Comparison of ENCODE assay signal across 1 cellular context in the genomic region with DNA sequence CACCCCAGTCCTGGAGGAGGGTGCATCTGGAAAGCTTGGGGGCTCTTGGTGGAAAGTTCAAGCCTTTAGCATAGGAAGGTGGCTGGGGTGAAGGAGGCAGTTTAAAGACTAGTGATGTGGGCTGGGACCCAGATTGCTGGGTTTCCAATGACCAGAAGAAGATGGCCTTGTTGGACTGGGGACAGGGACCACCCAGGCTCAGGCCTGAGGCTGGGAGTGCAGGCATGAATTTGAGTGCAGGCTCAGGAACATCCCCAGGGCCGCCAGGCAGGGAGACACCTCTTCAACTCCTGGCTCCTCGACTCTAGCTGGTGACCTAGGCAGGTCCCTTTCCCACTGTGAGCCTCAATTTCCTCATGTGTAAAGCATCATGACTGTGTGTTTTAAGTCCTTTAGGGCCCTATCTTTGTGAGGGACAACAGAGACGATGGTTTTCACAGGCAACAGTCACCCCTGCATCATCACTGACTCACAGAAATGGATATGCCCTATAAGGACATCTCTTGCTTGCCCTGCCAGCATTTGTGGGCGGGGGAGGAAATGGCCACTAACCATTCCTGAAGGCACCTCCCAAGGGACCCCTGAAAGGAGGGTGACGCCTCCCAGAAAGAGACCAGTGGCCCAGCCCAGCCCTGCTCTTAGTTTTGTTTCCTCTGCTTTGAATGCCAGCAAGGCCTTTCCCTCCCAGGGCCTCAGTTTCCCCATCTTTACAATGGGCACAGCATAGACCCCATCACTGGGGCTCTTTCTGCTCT.
TF ChIP-seq lines count a peak whose summit lies in the region.

No MANE protein-coding gene starts in this region.

TF ChIP-seq in IMR-90, 13 proteins besides CTCF, POLR2A, EP300 and RAD21 (continued from another document):
- TF ChIP-seq ELK1 (IDR thresholded peaks at IDR 0.05; ENCODE audit: borderline replicate concordance, low read depth, low read length) = no peak
- TF ChIP-seq MXI1 (IDR thresholded peaks at IDR 0.05; ENCODE audit: borderline replicate concordance, low read depth, low read length) = no peak
- TF ChIP-seq CEBPB (IDR thresholded peaks at IDR 0.05; ENCODE audit: low read depth, low read length) = peak; percentile 47; the same call in 1 of the 2 replicates
- peak; percentile 65; the same call in 1 of the 2 replicates for TF ChIP-seq NFE2L2 (IDR thresholded peaks at IDR 0.05; ENCODE audit: low read depth, low read length)
